In the genomic region with DNA sequence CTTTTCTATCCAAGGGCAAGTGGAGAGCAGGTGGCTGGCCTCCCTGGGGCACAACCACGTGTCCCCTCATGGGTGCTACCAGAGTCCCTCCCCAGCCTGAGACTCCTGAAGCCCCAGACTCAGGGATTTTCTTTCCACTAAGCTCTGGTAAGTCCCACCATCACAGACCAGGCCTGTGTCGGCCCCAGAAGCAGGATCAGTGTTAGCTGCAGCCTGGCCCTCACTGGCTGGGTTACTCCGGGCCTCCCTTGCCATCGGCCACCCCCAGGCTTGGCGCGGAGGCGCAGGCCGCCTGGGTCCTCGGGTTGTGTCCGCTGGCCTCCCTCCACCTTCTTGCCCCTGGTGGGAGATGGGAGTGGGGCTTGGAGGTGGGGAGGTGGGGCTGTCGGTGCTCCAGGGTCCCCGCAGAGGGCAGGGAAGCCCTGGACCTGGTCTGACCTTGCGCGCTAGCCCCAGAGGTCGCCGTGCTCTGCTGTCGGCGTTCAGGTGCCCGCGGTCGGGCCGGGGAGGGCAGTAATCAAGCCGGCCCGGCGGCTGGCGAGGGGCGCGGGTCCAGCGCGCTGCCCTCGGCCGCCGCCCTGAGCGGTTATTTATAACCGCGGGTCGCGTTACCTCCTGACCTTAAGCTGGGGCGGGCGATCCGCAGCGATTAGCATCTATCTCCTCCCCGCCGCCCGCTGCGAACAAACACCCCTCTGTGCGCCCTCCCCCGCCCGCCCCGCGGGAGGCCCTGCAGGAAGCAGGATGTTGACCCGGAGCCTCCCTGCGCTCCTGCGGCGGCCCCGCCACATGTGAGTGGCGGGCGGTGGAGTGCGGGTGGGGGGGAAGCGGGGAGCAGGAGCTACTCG, we compare ENCODE assay signal across 1 cellular context.
A peak's percentile ranks its signal among the peaks of the same experiment; 100 is the strongest.
TF ChIP-seq lines count a peak whose summit lies in the region.

No MANE protein-coding gene starts in this region.

TF ChIP-seq in A549, 52 proteins besides CTCF, POLR2A, EP300 and RAD21 (continued from another document):
- no peak for TF ChIP-seq CHD4 (IDR thresholded peaks at IDR 0.05; ENCODE audit: borderline replicate concordance)
- TF ChIP-seq ZSCAN20 (CRISPR knock-in tag; IDR thresholded peaks at IDR 0.05), result no peak
- peak; percentile 97 to 99 for TF ChIP-seq JUN (IDR thresholded peaks at IDR 0.05)
- no peak for TF ChIP-seq FOXS1 (CRISPR knock-in tag; IDR thresholded peaks at IDR 0.05)
- TF ChIP-seq ESRRA (IDR thresholded peaks at IDR 0.05; ENCODE audit: borderline replicate concordance, low read length), result peak; percentile 83
- TF ChIP-seq, protein P1, sequence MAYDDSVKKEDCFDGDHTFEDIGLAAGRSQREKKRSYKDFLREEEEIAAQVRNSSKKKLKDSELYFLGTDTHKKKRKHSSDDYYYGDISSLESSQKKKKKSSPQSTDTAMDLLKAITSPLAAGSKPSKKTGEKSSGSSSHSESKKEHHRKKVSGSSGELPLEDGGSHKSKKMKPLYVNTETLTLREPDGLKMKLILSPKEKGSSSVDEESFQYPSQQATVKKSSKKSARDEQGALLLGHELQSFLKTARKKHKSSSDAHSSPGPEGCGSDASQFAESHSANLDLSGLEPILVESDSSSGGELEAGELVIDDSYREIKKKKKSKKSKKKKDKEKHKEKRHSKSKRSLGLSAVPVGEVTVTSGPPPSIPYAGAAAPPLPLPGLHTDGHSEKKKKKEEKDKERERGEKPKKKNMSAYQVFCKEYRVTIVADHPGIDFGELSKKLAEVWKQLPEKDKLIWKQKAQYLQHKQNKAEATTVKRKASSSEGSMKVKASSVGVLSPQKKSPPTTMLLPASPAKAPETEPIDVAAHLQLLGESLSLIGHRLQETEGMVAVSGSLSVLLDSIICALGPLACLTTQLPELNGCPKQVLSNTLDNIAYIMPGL (CRISPR knock-in tag; IDR thresholded peaks at IDR 0.05; ENCODE audit: borderline replicate concordance), result 0 out of 2 replicates have a peak, but pooled peaks have one; percentile 77
- TF ChIP-seq TFCP2L1 (CRISPR knock-in tag; IDR thresholded peaks at IDR 0.05), result peak; percentile 57; the same call in 1 of the 2 replicates
- TF ChIP-seq, protein P2, sequence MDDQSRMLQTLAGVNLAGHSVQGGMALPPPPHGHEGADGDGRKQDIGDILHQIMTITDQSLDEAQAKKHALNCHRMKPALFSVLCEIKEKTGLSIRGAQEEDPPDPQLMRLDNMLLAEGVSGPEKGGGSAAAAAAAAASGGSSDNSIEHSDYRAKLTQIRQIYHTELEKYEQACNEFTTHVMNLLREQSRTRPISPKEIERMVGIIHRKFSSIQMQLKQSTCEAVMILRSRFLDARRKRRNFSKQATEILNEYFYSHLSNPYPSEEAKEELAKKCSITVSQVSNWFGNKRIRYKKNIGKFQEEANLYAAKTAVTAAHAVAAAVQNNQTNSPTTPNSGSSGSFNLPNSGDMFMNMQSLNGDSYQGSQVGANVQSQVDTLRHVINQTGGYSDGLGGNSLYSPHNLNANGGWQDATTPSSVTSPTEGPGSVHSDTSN (IDR thresholded peaks at IDR 0.05), result peak; percentile 76
- TF ChIP-seq HOXB13 (CRISPR knock-in tag; IDR thresholded peaks at IDR 0.05; ENCODE audit: low read depth), result peak; percentile 86
- no peak for TF ChIP-seq MAZ (IDR thresholded peaks at IDR 0.05; ENCODE audit: borderline replicate concordance, low read depth, low read length)
- TF ChIP-seq, protein P3, sequence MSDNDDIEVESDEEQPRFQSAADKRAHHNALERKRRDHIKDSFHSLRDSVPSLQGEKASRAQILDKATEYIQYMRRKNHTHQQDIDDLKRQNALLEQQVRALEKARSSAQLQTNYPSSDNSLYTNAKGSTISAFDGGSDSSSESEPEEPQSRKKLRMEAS (IDR thresholded peaks at IDR 0.05), result peak; percentile 83
- TF ChIP-seq ZC3H11A (IDR thresholded peaks at IDR 0.05), result no peak
- no peak for TF ChIP-seq NPAS2 (CRISPR knock-in tag; IDR thresholded peaks at IDR 0.05; ENCODE audit: borderline replicate concordance)
- no peak for TF ChIP-seq ZFP36 (IDR thresholded peaks at IDR 0.05; ENCODE audit: borderline replicate concordance, partially characterized antibody)
- TF ChIP-seq NFE2L2 (conservative IDR thresholded peaks at IDR 0.05; ENCODE audit: low read length), result no peak
- peak; percentile 99 for TF ChIP-seq GATA3 (IDR thresholded peaks at IDR 0.05; ENCODE audit: borderline replicate concordance)
- peak; percentile 76; the same call in 1 of the 2 replicates for TF ChIP-seq TP53 (CRISPR knock-in tag; IDR thresholded peaks at IDR 0.05)
- TF ChIP-seq NR3C1 (IDR thresholded peaks at IDR 0.05), result no peak
- no peak for TF ChIP-seq POLR2AphosphoS2 (conservative IDR thresholded peaks at IDR 0.05; ENCODE audit: low read length)
- TF ChIP-seq, protein P4, sequence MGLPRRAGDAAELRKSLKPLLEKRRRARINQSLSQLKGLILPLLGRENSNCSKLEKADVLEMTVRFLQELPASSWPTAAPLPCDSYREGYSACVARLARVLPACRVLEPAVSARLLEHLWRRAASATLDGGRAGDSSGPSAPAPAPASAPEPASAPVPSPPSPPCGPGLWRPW (IDR thresholded peaks at IDR 0.05), result no peak
- TF ChIP-seq SMC3 (IDR thresholded peaks at IDR 0.05), result peak; percentile 51; the same call in 2 of the 3 replicates
- no peak for TF ChIP-seq RFX5 (IDR thresholded peaks at IDR 0.05)
- TF ChIP-seq, protein P5, sequence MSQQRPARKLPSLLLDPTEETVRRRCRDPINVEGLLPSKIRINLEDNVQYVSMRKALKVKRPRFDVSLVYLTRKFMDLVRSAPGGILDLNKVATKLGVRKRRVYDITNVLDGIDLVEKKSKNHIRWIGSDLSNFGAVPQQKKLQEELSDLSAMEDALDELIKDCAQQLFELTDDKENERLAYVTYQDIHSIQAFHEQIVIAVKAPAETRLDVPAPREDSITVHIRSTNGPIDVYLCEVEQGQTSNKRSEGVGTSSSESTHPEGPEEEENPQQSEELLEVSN (IDR thresholded peaks at IDR 0.05; ENCODE audit: borderline replicate concordance, low read depth), result peak; percentile 60
- peak; percentile 87 for TF ChIP-seq PHF8 (IDR thresholded peaks at IDR 0.05; ENCODE audit: borderline replicate concordance, low read depth)
- TF ChIP-seq, protein P6, sequence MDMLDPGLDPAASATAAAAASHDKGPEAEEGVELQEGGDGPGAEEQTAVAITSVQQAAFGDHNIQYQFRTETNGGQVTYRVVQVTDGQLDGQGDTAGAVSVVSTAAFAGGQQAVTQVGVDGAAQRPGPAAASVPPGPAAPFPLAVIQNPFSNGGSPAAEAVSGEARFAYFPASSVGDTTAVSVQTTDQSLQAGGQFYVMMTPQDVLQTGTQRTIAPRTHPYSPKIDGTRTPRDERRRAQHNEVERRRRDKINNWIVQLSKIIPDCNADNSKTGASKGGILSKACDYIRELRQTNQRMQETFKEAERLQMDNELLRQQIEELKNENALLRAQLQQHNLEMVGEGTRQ (IDR thresholded peaks at IDR 0.05), result peak; percentile 54
- peak; percentile 46; the same call in 1 of the 2 replicates for TF ChIP-seq JUNB (IDR thresholded peaks at IDR 0.05)
- no peak for TF ChIP-seq EHF (CRISPR knock-in tag; IDR thresholded peaks at IDR 0.05)
- no peak for TF ChIP-seq ZNF302 (CRISPR knock-in tag; IDR thresholded peaks at IDR 0.05)
- no peak for TF ChIP-seq EHMT2 (IDR thresholded peaks at IDR 0.05; ENCODE audit: low read depth)
TF ChIP-seq in A549: peak in this region for 21.
